Comparison of ENCODE assay signal across 25 cellular contexts in genomic region chr1:244850896-244851295, GRCh38. TPM values are rescaled to one million over a fixed set of nuclear protein-coding genes. Genes with fewer than 3 reads are reported as not detected.
DNase-seq lines count a peak whose midpoint lies in the region; ATAC-seq and TF ChIP-seq lines count a peak whose summit lies in the region.
"Had no signal": no experiment of that assay in that cellular context is flagged by ENCODE, and none has a peak within 500 bp of the region (broad histone marks: within the 10 kb centered on the region; RNA-seq: fewer than 3 reads in every experiment).

No MANE protein-coding gene starts in this region.

- intact Hi-C loops in CD4-positive, alpha-beta memory T cell (cut with micrococcal nuclease): no loop called here
- intact Hi-C loops in A673 (cut with micrococcal nuclease; ENCODE audit: unreplicated experiment) (no loop called here), gastrocnemius medialis (cut with DNase I; ENCODE audit: low total_unique reads) (no loop called here)

- TF ChIP-seq CTCF in mesothelial cell of epicardium (IDR thresholded peaks at IDR 0.05; ENCODE audit: unreplicated experiment) (no peak), BE2C (IDR thresholded peaks at IDR 0.05; ENCODE audit: low read depth, low read length) (no peak), A673 (conservative IDR thresholded peaks at IDR 0.05; ENCODE audit: low read depth, low read length) (no peak), gastrocnemius medialis (IDR thresholded peaks at IDR 0.05 in 4 of 5, conservative IDR thresholded peaks at IDR 0.05 in 1 of 5) (no peak)

- CTCF ChIA-PET in activated CD4-positive, alpha-beta T cell treated with anti-CD3 and anti-CD28 coated beads, Interleukin-2, amount 10 ng/mL, durations not matched to agents 7 days and 5 days (lab: Charles Lee): interaction anchor here (1.6 to 2.9 kb wide), 4 partner anchors 10 to 16 kb away, joined by 4 to 9 read pairs (median 8); partner anchors contain the start of genes COX20 and HNRNPU
- CTCF ChIA-PET in CD4-positive, alpha-beta memory T cell (lab: Charles Lee; ENCODE audit: partially characterized antibody): interaction anchor here (1.0 to 2.2 kb wide), 4 partner anchors 11 to 192 kb away, joined by 3 to 7 read pairs (median 3); no protein-coding TSS in a partner anchor
- CTCF ChIA-PET in activated CD4-positive, alpha-beta memory T cell treated with anti-CD3 and anti-CD28 coated beads, Interleukin-2, amount 10 ng/mL, durations not matched to agents 7 days and 5 days (lab: Charles Lee): interaction anchor here (0.9 to 4.3 kb wide), 3 partner anchors 9 to 192 kb away, joined by 3 to 17 read pairs (median 4); no protein-coding TSS in a partner anchor
- CTCF ChIA-PET in A673 (lab: Charles Lee): no interaction called here

- BruUV-seq in A673 (replicated peaks; lab: Mats Ljungman, UMichigan): no TSS peak

- H3K9me3 ChIP-seq in CD4-positive, alpha-beta memory T cell (ENCODE audit: control insufficient read depth in 1 of 2, low read length in 2 of 2): no peaks in the 10 kb centered on the region
- H3K9me3 ChIP-seq in BE2C (no peaks in the 10 kb centered on the region), A673 (ENCODE audit: low read depth, low read length, poor library complexity, severe bottlenecking) (no peaks in the 10 kb centered on the region), gastrocnemius medialis (no peaks in the 10 kb centered on the region)
- H3K9me3 ChIP-seq: BLaER1 treated with 17β-estradiol and CSF1 and Interleukin-3, amounts not matched to agents 10 nM and 100 nM; ovary; upper lobe of right lung had no signal

- TF ChIP-seq POLR2A in gastrocnemius medialis (IDR thresholded peaks at IDR 0.05): no peak

- peak overlapping the region; percentile 36 for H3K27ac Mint-ChIP-seq in activated CD4-positive, alpha-beta T cell treated with anti-CD3 and anti-CD28 coated beads, Interleukin-2, amount 10 ng/mL, durations not matched to agents 7 days and 5 days
- peak overlapping the region in 5 of 7 donors; percentile 12 to 78 (median 29) for H3K27ac Mint-ChIP-seq in CD4-positive, alpha-beta memory T cell
- peak overlapping the region; percentile 40 for H3K27ac Mint-ChIP-seq in activated CD4-positive, alpha-beta memory T cell treated with anti-CD3 and anti-CD28 coated beads, Interleukin-2, amount 10 ng/mL, durations not matched to agents 7 days and 5 days
- H3K27ac Mint-ChIP-seq in mesothelial cell of epicardium: peak overlapping the region; percentile 47

- H3K4me1 ChIP-seq in CD4-positive, alpha-beta memory T cell (ENCODE audit: insufficient read depth, low read length): peaks cover 74% of the 10 kb centered on the region
- no peaks in the 10 kb centered on the region; the same call in none of the 2 replicates for H3K4me1 ChIP-seq in BE2C
- H3K4me1 ChIP-seq in A673 (ENCODE audit: insufficient read depth, low read length, poor library complexity, severe bottlenecking): no peaks in the 10 kb centered on the region
- peaks cover 0 to 2% of the 10 kb centered on the region in 2 donors for H3K4me1 ChIP-seq in gastrocnemius medialis

- ATAC-seq in gastrocnemius medialis: no peak
- ATAC-seq: right cardiac atrium, SK-N-SH treated with all-trans-retinoic acid at 6 μM for 48 hours, upper lobe of right lung had no signal

- no peak overlapping the region for H3K4me3 Mint-ChIP-seq in activated CD4-positive, alpha-beta T cell treated with anti-CD3 and anti-CD28 coated beads, Interleukin-2, amount 10 ng/mL, durations not matched to agents 7 days and 5 days
- H3K4me3 Mint-ChIP-seq in CD4-positive, alpha-beta memory T cell: peak overlapping the region in 1 of 8 donors; percentile 44
- H3K4me3 Mint-ChIP-seq in activated CD4-positive, alpha-beta memory T cell treated with anti-CD3 and anti-CD28 coated beads, Interleukin-2, amount 10 ng/mL, durations not matched to agents 7 days and 5 days: no peak overlapping the region
- H3K4me3 Mint-ChIP-seq in mesothelial cell of epicardium: no peak overlapping the region
- H3K4me3 Mint-ChIP-seq: naive B cell had no signal

- no peak overlapping the region for H3K4me3 ChIP-seq in CD4-positive, alpha-beta memory T cell (ENCODE audit: low read length in 2 of 2)
- no peak overlapping the region for H3K4me3 ChIP-seq in BE2C (ENCODE audit: low read depth, low read length)
- no peak overlapping the region for H3K4me3 ChIP-seq in A673 (ENCODE audit: low read depth, low read length, poor library complexity, severe bottlenecking)
- H3K4me3 ChIP-seq in gastrocnemius medialis: no peak overlapping the region
- H3K4me3 ChIP-seq: BLaER1 treated with 17β-estradiol and CSF1 and Interleukin-3, amounts not matched to agents 10 nM and 100 nM; ovary; upper lobe of right lung had no signal

- no peaks in the 10 kb centered on the region for H3K27me3 ChIP-seq in CD4-positive, alpha-beta memory T cell (ENCODE audit: insufficient read depth, low read length)
- H3K27me3 ChIP-seq in BE2C (no peaks in the 10 kb centered on the region), A673 (replicated peaks; ENCODE audit: insufficient read depth, low read depth, low read length, poor library complexity) (no peaks in the 10 kb centered on the region), gastrocnemius medialis (no peaks in the 10 kb centered on the region)
- H3K27me3 ChIP-seq: BLaER1 treated with 17β-estradiol and CSF1 and Interleukin-3, amounts not matched to agents 10 nM and 100 nM; ovary; upper lobe of right lung had no signal

- H3K36me3 ChIP-seq in CD4-positive, alpha-beta memory T cell (ENCODE audit: insufficient read depth, low read length): peaks cover 48% of the 10 kb centered on the region
- H3K36me3 ChIP-seq in BE2C: peaks cover 100% of the 10 kb centered on the region
- H3K36me3 ChIP-seq in A673 (ENCODE audit: insufficient read depth, low read length, poor library complexity, severe bottlenecking): peaks cover 100% of the 10 kb centered on the region
- H3K36me3 ChIP-seq in gastrocnemius medialis: peaks cover 0 to 96% of the 10 kb centered on the region in 2 donors
- H3K36me3 ChIP-seq: ovary had no signal

- peaks cover 88% of the 10 kb centered on the region for H3K36me3 Mint-ChIP-seq in activated CD4-positive, alpha-beta T cell treated with anti-CD3 and anti-CD28 coated beads, Interleukin-2, amount 10 ng/mL, durations not matched to agents 7 days and 5 days (ENCODE audit: low read depth)
- H3K36me3 Mint-ChIP-seq in CD4-positive, alpha-beta memory T cell: peaks cover 55 to 87% of the 10 kb centered on the region in 2 donors
- peaks cover 91% of the 10 kb centered on the region for H3K36me3 Mint-ChIP-seq in activated CD4-positive, alpha-beta memory T cell treated with anti-CD3 and anti-CD28 coated beads, Interleukin-2, amount 10 ng/mL, durations not matched to agents 7 days and 5 days (ENCODE audit: low read depth)
- H3K36me3 Mint-ChIP-seq in mesothelial cell of epicardium: peaks cover 47% of the 10 kb centered on the region

- peaks cover 66% of the 10 kb centered on the region for H3K4me1 Mint-ChIP-seq in activated CD4-positive, alpha-beta T cell treated with anti-CD3 and anti-CD28 coated beads, Interleukin-2, amount 10 ng/mL, durations not matched to agents 7 days and 5 days
- peaks cover 51 to 95% (median 67%) of the 10 kb centered on the region in 4 donors for H3K4me1 Mint-ChIP-seq in CD4-positive, alpha-beta memory T cell
- peaks cover 61% of the 10 kb centered on the region for H3K4me1 Mint-ChIP-seq in activated CD4-positive, alpha-beta memory T cell treated with anti-CD3 and anti-CD28 coated beads, Interleukin-2, amount 10 ng/mL, durations not matched to agents 7 days and 5 days
- no peaks in the 10 kb centered on the region for H3K4me1 Mint-ChIP-seq in mesothelial cell of epicardium

- POLR2A ChIA-PET in activated CD4-positive, alpha-beta T cell treated with anti-CD3 and anti-CD28 coated beads, Interleukin-2, amount 10 ng/mL, durations not matched to agents 7 days and 5 days (lab: Charles Lee): no interaction called here
- POLR2A ChIA-PET in CD4-positive, alpha-beta memory T cell (lab: Charles Lee; ENCODE audit: partially characterized antibody): interaction anchor here (4.0 to 25.4 kb wide), 3 partner anchors 5 to 120 kb away, joined by 17 to 1465 read pairs (median 1465); partner anchors contain the start of genes COX20 and HNRNPU
- POLR2A ChIA-PET in activated CD4-positive, alpha-beta memory T cell treated with anti-CD3 and anti-CD28 coated beads, Interleukin-2, amount 10 ng/mL, durations not matched to agents 7 days and 5 days (lab: Charles Lee): interaction anchor here (7.8 to 21.6 kb wide), 2 partner anchors 11 kb away, joined by 131 to 925 read pairs; partner anchors contain the start of genes COX20 and HNRNPU
- POLR2A ChIA-PET in A673 (lab: Charles Lee; ENCODE audit: low non-redundant PET): no interaction called here

- H3K27me3 Mint-ChIP-seq in activated CD4-positive, alpha-beta T cell treated with anti-CD3 and anti-CD28 coated beads, Interleukin-2, amount 10 ng/mL, durations not matched to agents 7 days and 5 days: no peaks in the 10 kb centered on the region
- H3K27me3 Mint-ChIP-seq in CD4-positive, alpha-beta memory T cell: no peaks in the 10 kb centered on the region
- no peaks in the 10 kb centered on the region for H3K27me3 Mint-ChIP-seq in activated CD4-positive, alpha-beta memory T cell treated with anti-CD3 and anti-CD28 coated beads, Interleukin-2, amount 10 ng/mL, durations not matched to agents 7 days and 5 days
- no peaks in the 10 kb centered on the region for H3K27me3 Mint-ChIP-seq in mesothelial cell of epicardium (ENCODE audit: low read depth)
- H3K27me3 Mint-ChIP-seq: naive B cell had no signal

- in situ Hi-C loops in gastrocnemius medialis (cut with MboI; ENCODE audit: low sequenced_read_pairs in 4 of 4): loop anchor here in 2 of 4 donors (25.0 kb wide), 2 partner anchors 111 to 1589 kb away; partner anchors contain the start of genes CEP170 (in 1 of the 2) and SDCCAG8 (in 1 of the 2)

- DNase-seq in activated CD4-positive, alpha-beta T cell treated with anti-CD3 and anti-CD28 coated beads, Interleukin-2, amount 10 ng/mL, durations not matched to agents 7 days and 5 days: no peak
- no peak for DNase-seq in activated CD4-positive, alpha-beta T cell treated with anti-CD3 and anti-CD28 coated beads, Interleukin-2, amount 50 U/mL, for 48 hours
- no peak for DNase-seq in CD4-positive, alpha-beta memory T cell
- no peak for DNase-seq in activated CD4-positive, alpha-beta memory T cell treated with anti-CD3 and anti-CD28 coated beads, Interleukin-2, amount 10 ng/mL, durations not matched to agents 7 days and 5 days
- DNase-seq in mesothelial cell of epicardium (ENCODE audit: low spot score in 2 of 2, unreplicated experiment in 2 of 2): no peak
- no peak for DNase-seq in BE2C
- DNase-seq in A673 (ENCODE audit: low spot score): no peak
- DNase-seq in gastrocnemius medialis: no peak
- DNase-seq: activated CD4-positive, CD25-positive, alpha-beta regulatory T cell; activated effector memory CD4-positive, alpha-beta T cell treated with anti-CD3 and anti-CD28 coated beads, Interleukin-2, amount 50 U/mL, for 16 hours; caudate nucleus; dermis blood vessel endothelial cell; HCEC 1CT; KG1; left colon; mesendoderm; naive B cell; NCI-H1694 treated with DMSO at 0.1 percent for 48 hours; NCI-H69; ovary; right cardiac atrium; T1000; upper lobe of right lung had no signal

- H3K27ac ChIP-seq in CD4-positive, alpha-beta memory T cell (ENCODE audit: low read depth, low read length): no peak overlapping the region
- H3K27ac ChIP-seq in A673 (ENCODE audit: low read depth, low read length, poor library complexity, severe bottlenecking): no peak overlapping the region
- no peak overlapping the region for H3K27ac ChIP-seq in gastrocnemius medialis
- H3K27ac ChIP-seq: BLaER1 treated with 17β-estradiol and CSF1 and Interleukin-3, amounts not matched to agents 10 nM and 100 nM; ovary; upper lobe of right lung had no signal

- H3K9me3 Mint-ChIP-seq in activated CD4-positive, alpha-beta T cell treated with anti-CD3 and anti-CD28 coated beads, Interleukin-2, amount 10 ng/mL, durations not matched to agents 7 days and 5 days: no peaks in the 10 kb centered on the region
- H3K9me3 Mint-ChIP-seq in CD4-positive, alpha-beta memory T cell: no peaks in the 10 kb centered on the region
- H3K9me3 Mint-ChIP-seq in activated CD4-positive, alpha-beta memory T cell treated with anti-CD3 and anti-CD28 coated beads, Interleukin-2, amount 10 ng/mL, durations not matched to agents 7 days and 5 days: no peaks in the 10 kb centered on the region
- H3K9me3 Mint-ChIP-seq in mesothelial cell of epicardium: no peaks in the 10 kb centered on the region
- H3K9me3 Mint-ChIP-seq: naive B cell had no signal

RNA-seq across cellular contexts. Expression of gene HNRNPU, which starts 13.4 kb away (rescaled TPM):
- 100 to 1,000 TPM; 425 to 469 TPM for total RNA-seq in activated CD4-positive, alpha-beta T cell treated with anti-CD3 and anti-CD28 coated beads, Interleukin-2, amount 10 ng/mL, durations not matched to agents 7 days and 5 days
- 100 to 1,000 TPM; 370 to 385 TPM for total RNA-seq in CD4-positive, alpha-beta memory T cell
- 100 to 1,000 TPM; 126 to 357 TPM for polyA plus RNA-seq in CD4-positive, alpha-beta memory T cell
- total RNA-seq in activated CD4-positive, alpha-beta memory T cell treated with anti-CD3 and anti-CD28 coated beads, Interleukin-2, amount 10 ng/mL, durations not matched to agents 7 days and 5 days: 100 to 1,000 TPM; 364 to 371 TPM
- total RNA-seq in mesothelial cell of epicardium (423 to 436 TPM (median 424 TPM) in 3 replicates), A673 (2021) (720 and 746 TPM in 2 replicates), gastrocnemius medialis (100 to 1,000 TPM; 167 to 243 (median 207) TPM)
- 256 TPM for polyA plus RNA-seq in BE2C (2012; ENCODE audit: insufficient read depth, insufficient read length, low read depth)

RNA-seq across cellular contexts. Expression of gene COX20, which starts 15.4 kb away (rescaled TPM):
- 10 to 100 TPM; 29.8 to 32.9 TPM for total RNA-seq in activated CD4-positive, alpha-beta T cell treated with anti-CD3 and anti-CD28 coated beads, Interleukin-2, amount 10 ng/mL, durations not matched to agents 7 days and 5 days
- 10 to 100 TPM; 31.3 to 32.9 TPM for total RNA-seq in CD4-positive, alpha-beta memory T cell
- polyA plus RNA-seq in CD4-positive, alpha-beta memory T cell: 10 to 100 TPM; 42.8 to 65.7 TPM
- total RNA-seq in activated CD4-positive, alpha-beta memory T cell treated with anti-CD3 and anti-CD28 coated beads, Interleukin-2, amount 10 ng/mL, durations not matched to agents 7 days and 5 days: 10 to 100 TPM; 22.2 to 22.9 TPM
- total RNA-seq in mesothelial cell of epicardium (27.7 to 31.9 TPM (median 29.3 TPM) in 3 replicates), A673 (2021) (48.0 and 59.0 TPM in 2 replicates), gastrocnemius medialis (10 to 100 TPM; 22.7 to 72.0 (median 35.4) TPM)
- 43.4 TPM for polyA plus RNA-seq in BE2C (2012; ENCODE audit: insufficient read depth, insufficient read length, low read depth)

Comparison
In these comparisons a context has a peak if more than half of its experiments do, and no peak if none do; other contexts are left out.
1. POLR2A ChIA-PET loops: an anchor here in CD4-positive, alpha-beta memory T cell (4.0 to 25.4 kb wide) and activated CD4-positive, alpha-beta memory T cell treated with anti-CD3 and anti-CD28 coated beads, Interleukin-2, amount 10 ng/mL, durations not matched to agents 7 days and 5 days (7.8 to 21.6 kb wide); none called in activated CD4-positive, alpha-beta T cell treated with anti-CD3 and anti-CD28 coated beads, Interleukin-2, amount 10 ng/mL, durations not matched to agents 7 days and 5 days and A673.